ENCODE assay signal across 8 cellular contexts in genomic region chr15:70854669-70854976, GRCh38. TPM values are rescaled to one million over a fixed set of nuclear protein-coding genes. Genes with fewer than 3 reads are reported as not detected.
A peak's percentile ranks its signal among the peaks of the same experiment; 100 is the strongest.
DNase-seq lines count a peak whose midpoint lies in the region; TF ChIP-seq lines count a peak whose summit lies in the region.

No MANE protein-coding gene starts in this region.

- DNase-seq in activated naive CD4-positive, alpha-beta T cell treated with anti-CD3 and anti-CD28 coated beads, Interleukin-2, amount 10 ng/mL, durations not matched to agents 7 days and 5 days: no peak
- DNase-seq in activated naive CD4-positive, alpha-beta T cell treated with Interleukin-2 at 50 U/mL for 16 hours: no peak
- DNase-seq in ascending aorta (ENCODE audit: low spot score in 2 of 2): no peak
- peak; percentile 65 for DNase-seq in iris pigment epithelial cell (ENCODE audit: low read depth)
- peak; percentile 81 for DNase-seq in superior temporal gyrus (ENCODE audit: extremely low spot score)
- DNase-seq in NCI-H2196 treated with DMSO at 0.1 percent for 48 hours (lab: John Stamatoyannopoulos, UW; ENCODE audit: unreplicated experiment): no peak
- DNase-seq in effector CD8-positive, alpha-beta T cell (lab: John Stamatoyannopoulos, UW): no peak
- no peak for DNase-seq in stimulated activated CD4-positive, alpha-beta T cell treated with anti-CD3 and anti-CD28 coated beads, Interleukin-1b, Interleukin-23, amount 100 ng/mL, for 48 hours

- H3K9me3 ChIP-seq in ascending aorta: no peaks in the 10 kb centered on the region

- H3K4me3 Mint-ChIP-seq in activated naive CD4-positive, alpha-beta T cell treated with anti-CD3 and anti-CD28 coated beads, Interleukin-2, amount 10 ng/mL, durations not matched to agents 7 days and 5 days: peak overlapping the region; percentile 65

- H3K36me3 ChIP-seq in ascending aorta: peaks cover 0 to 6% of the 10 kb centered on the region in 2 donors

- H3K9me3 Mint-ChIP-seq in activated naive CD4-positive, alpha-beta T cell treated with anti-CD3 and anti-CD28 coated beads, Interleukin-2, amount 10 ng/mL, durations not matched to agents 7 days and 5 days: no peaks in the 10 kb centered on the region

- peak overlapping the region; percentile 93 to 98 for H3K27ac ChIP-seq in ascending aorta

- peaks cover 0 to 32% of the 10 kb centered on the region in 2 donors for H3K4me1 ChIP-seq in ascending aorta

- H3K27me3 Mint-ChIP-seq in activated naive CD4-positive, alpha-beta T cell treated with anti-CD3 and anti-CD28 coated beads, Interleukin-2, amount 10 ng/mL, durations not matched to agents 7 days and 5 days: peaks cover 65% of the 10 kb centered on the region

- no peaks in the 10 kb centered on the region for H3K27me3 ChIP-seq in ascending aorta

- H3K27ac Mint-ChIP-seq in activated naive CD4-positive, alpha-beta T cell treated with anti-CD3 and anti-CD28 coated beads, Interleukin-2, amount 10 ng/mL, durations not matched to agents 7 days and 5 days: no peak overlapping the region

- intact Hi-C loops in ascending aorta (cut with DNase I): loop anchor here (2.0 to 10.0 kb wide), 2 partner anchors 28 to 1620 kb away; partner anchors contain the start of gene ARIH1

- TF ChIP-seq CTCF in ascending aorta (IDR thresholded peaks at IDR 0.05): peak in 1 of 3 experiments; percentile 23

- CTCF ChIA-PET in activated naive CD4-positive, alpha-beta T cell treated with anti-CD3 and anti-CD28 coated beads, Interleukin-2, amount 10 ng/mL, durations not matched to agents 7 days and 5 days (lab: Charles Lee): no interaction called here

- peak overlapping the region; percentile 79 to 93 for H3K4me3 ChIP-seq in ascending aorta

- no peaks in the 10 kb centered on the region for H3K36me3 Mint-ChIP-seq in activated naive CD4-positive, alpha-beta T cell treated with anti-CD3 and anti-CD28 coated beads, Interleukin-2, amount 10 ng/mL, durations not matched to agents 7 days and 5 days

- H3K4me1 Mint-ChIP-seq in activated naive CD4-positive, alpha-beta T cell treated with anti-CD3 and anti-CD28 coated beads, Interleukin-2, amount 10 ng/mL, durations not matched to agents 7 days and 5 days: peaks cover 4% of the 10 kb centered on the region

RNA-seq across cellular contexts. Expression of gene LARP6, which starts 0.7 kb away (rescaled TPM):
- total RNA-seq in ascending aorta: 18.7 TPM

RNA-seq across cellular contexts. Expression of gene THAP10, which starts 37.6 kb away (rescaled TPM):
- 3.1 TPM for total RNA-seq in ascending aorta

RNA-seq across cellular contexts. Expression of gene LRRC49, which starts 38.0 kb away (rescaled TPM):
- total RNA-seq in ascending aorta: 23.1 TPM

Comparison
In these comparisons a context has a peak if more than half of its experiments do, and no peak if none do; other contexts are left out.
1. DNase-seq: peak in iris pigment epithelial cell (single experiment) and superior temporal gyrus (single experiment); none in activated naive CD4-positive, alpha-beta T cell treated with anti-CD3 and anti-CD28 coated beads, Interleukin-2, amount 10 ng/mL, durations not matched to agents 7 days and 5 days (single experiment), activated naive CD4-positive, alpha-beta T cell treated with Interleukin-2 at 50 U/mL for 16 hours (single experiment), ascending aorta (0 of 2), NCI-H2196 treated with DMSO at 0.1 percent for 48 hours (single experiment), effector CD8-positive, alpha-beta T cell (single experiment) and stimulated activated CD4-positive, alpha-beta T cell treated with anti-CD3 and anti-CD28 coated beads, Interleukin-1b, Interleukin-23, amount 100 ng/mL, for 48 hours (single experiment).